ENCODE assay signal across 20 cellular contexts in the genomic region with DNA sequence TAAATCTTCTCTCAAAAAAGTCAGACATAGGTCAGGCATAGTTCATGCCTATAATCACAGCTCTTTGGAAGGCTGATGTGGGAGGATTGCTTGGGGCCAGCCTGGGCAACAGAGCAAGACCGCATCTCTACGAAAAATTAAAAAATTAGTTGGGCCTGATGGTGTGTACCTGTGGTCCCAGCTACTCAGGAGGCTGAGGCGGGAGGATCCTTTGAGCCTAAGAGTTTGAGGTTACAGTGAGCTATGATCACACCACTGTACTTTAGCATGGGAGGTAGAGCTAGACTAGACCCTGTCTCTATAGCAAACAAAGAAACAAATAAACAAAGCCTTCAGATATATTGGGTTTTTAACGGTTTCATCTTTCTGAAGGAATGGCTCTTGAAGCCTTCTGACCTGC.
"Had no signal": no experiment of that assay in that cellular context is flagged by ENCODE, and none has a peak within 500 bp of the region (broad histone marks: within the 10 kb centered on the region; RNA-seq: fewer than 3 reads in every experiment).

No MANE protein-coding gene starts in this region.

- H3K27ac ChIP-seq: foreskin keratinocyte, left ventricle myocardium inferior, pancreas, suprapubic skin, tibial nerve had no signal

- H3K4me3 ChIP-seq: left ventricle myocardium inferior, pancreas, suprapubic skin, tibial nerve had no signal

- H3K9me3 Mint-ChIP-seq: activated B cell treated with CpG ODN at 0.5 μM for 24 hours; activated T-helper 1 cell treated with anti-CD3 and anti-CD28 coated beads, Interleukin-12 subunit alpha, Interleukin-12 subunit beta, Interleukin-2, Interleukin-4 antibody, amounts not matched to agents 30 ng/mL and 10 ng/mL and 1 ng/mL, durations not matched to agents 14 hours and 24 hours and 36 hours; dendritic cell treated with granulocyte-macrophage colony-stimulating factor and Interleukin-4, amounts not matched to agents 40 ng/mL and 50 ng/mL, for 4 days had no signal

- H3K36me3 ChIP-seq: left ventricle myocardium inferior, pancreas, suprapubic skin, tibial nerve had no signal

- H3K4me1 Mint-ChIP-seq: activated B cell treated with CpG ODN at 0.5 μM for 24 hours; activated naive CD8-positive, alpha-beta T cell treated with anti-CD3 and anti-CD28 coated beads, Interleukin-2, amount 10 ng/mL, durations not matched to agents 7 days and 5 days; nephron progenitor cell; T-helper 17 cell had no signal

- H3K36me3 Mint-ChIP-seq: activated naive CD8-positive, alpha-beta T cell treated with anti-CD3 and anti-CD28 coated beads, Interleukin-2, amount 10 ng/mL, durations not matched to agents 7 days and 5 days had no signal

- ATAC-seq: foreskin keratinocyte, pancreas, right cardiac atrium, T-helper 17 cell had no signal

- H3K9me3 ChIP-seq: left ventricle myocardium inferior, pancreas, suprapubic skin, tibial nerve had no signal

- DNase-seq: activated B cell treated with CpG ODN at 0.5 μM for 24 hours; activated CD4-positive, alpha-beta T cell treated with anti-CD3 and anti-CD28 coated beads for 4 hours; activated gamma-delta T cell treated with Interleukin-2 at 50 U/mL for 16 hours; activated naive CD8-positive, alpha-beta T cell treated with anti-CD3 and anti-CD28 coated beads, Interleukin-2, amount 10 ng/mL, durations not matched to agents 7 days and 5 days; amniotic stem cell; effector CD8-positive, alpha-beta T cell; foreskin keratinocyte; kidney glomerular epithelial cell; left ventricle myocardium inferior; mammary epithelial cell; nephron progenitor cell; pancreas; right cardiac atrium; stimulated activated CD4-positive, alpha-beta T cell treated with anti-CD3 and anti-CD28 coated beads, Interleukin-4, amount 100 ng/mL, for 24 hours; T-helper 17 cell had no signal

- H3K4me3 Mint-ChIP-seq: activated B cell treated with CpG ODN at 0.5 μM for 24 hours; activated naive CD8-positive, alpha-beta T cell treated with anti-CD3 and anti-CD28 coated beads, Interleukin-2, amount 10 ng/mL, durations not matched to agents 7 days and 5 days; activated T-helper 1 cell treated with anti-CD3 and anti-CD28 coated beads, Interleukin-12 subunit alpha, Interleukin-12 subunit beta, Interleukin-2, Interleukin-4 antibody, amounts not matched to agents 30 ng/mL and 10 ng/mL and 1 ng/mL, durations not matched to agents 14 hours and 24 hours and 36 hours; dendritic cell treated with granulocyte-macrophage colony-stimulating factor and Interleukin-4, amounts not matched to agents 40 ng/mL and 50 ng/mL, for 4 days; nephron progenitor cell; stimulated activated naive CD8-positive, alpha-beta T cell treated with anti-CD3 and anti-CD28 coated beads, Interleukin-15, Interleukin-2, amounts not matched to agents 100 ng/mL and 50 ng/mL, for 24 hours; T-helper 17 cell had no signal

- H3K27me3 Mint-ChIP-seq: activated B cell treated with CpG ODN at 0.5 μM for 24 hours; activated naive CD8-positive, alpha-beta T cell treated with anti-CD3 and anti-CD28 coated beads, Interleukin-2, amount 10 ng/mL, durations not matched to agents 7 days and 5 days; dendritic cell treated with granulocyte-macrophage colony-stimulating factor and Interleukin-4, amounts not matched to agents 40 ng/mL and 50 ng/mL, for 4 days; stimulated activated naive CD8-positive, alpha-beta T cell treated with anti-CD3 and anti-CD28 coated beads, Interleukin-15, Interleukin-2, amounts not matched to agents 100 ng/mL and 50 ng/mL, for 24 hours; T-helper 17 cell had no signal

- H3K4me1 ChIP-seq: foreskin keratinocyte, left ventricle myocardium inferior, pancreas, suprapubic skin, tibial nerve had no signal

- H3K27me3 ChIP-seq: foreskin keratinocyte, pancreas, suprapubic skin, tibial nerve had no signal

- H3K27ac Mint-ChIP-seq: activated B cell treated with CpG ODN at 0.5 μM for 24 hours; activated naive CD8-positive, alpha-beta T cell treated with anti-CD3 and anti-CD28 coated beads, Interleukin-2, amount 10 ng/mL, durations not matched to agents 7 days and 5 days; activated T-helper 1 cell treated with anti-CD3 and anti-CD28 coated beads, Interleukin-12 subunit alpha, Interleukin-12 subunit beta, Interleukin-2, Interleukin-4 antibody, amounts not matched to agents 30 ng/mL and 10 ng/mL and 1 ng/mL, durations not matched to agents 14 hours and 24 hours and 36 hours; dendritic cell treated with granulocyte-macrophage colony-stimulating factor and Interleukin-4, amounts not matched to agents 40 ng/mL and 50 ng/mL, for 4 days; nephron progenitor cell; stimulated activated naive CD8-positive, alpha-beta T cell treated with anti-CD3 and anti-CD28 coated beads, Interleukin-15, Interleukin-2, amounts not matched to agents 100 ng/mL and 50 ng/mL, for 24 hours; T-helper 17 cell had no signal
